Comparison of ENCODE assay signal across 2 cellular contexts in genomic region chr15:82999905-83000671, GRCh38.
TF ChIP-seq lines count a peak whose summit lies in the region.

No MANE protein-coding gene starts in this region.

TF ChIP-seq in GM23338, 12 proteins besides CTCF, POLR2A, EP300 and RAD21:
- TF ChIP-seq STAT1 (IDR thresholded peaks at IDR 0.05; ENCODE audit: unreplicated experiment) (no peak), POLR2AphosphoS5 (IDR thresholded peaks at IDR 0.05; ENCODE audit: low read depth) (no peak), ETS1 (IDR thresholded peaks at IDR 0.05) (no peak), ZNF462 (CRISPR knock-in tag; IDR thresholded peaks at IDR 0.05) (no peak), JUNB (IDR thresholded peaks at IDR 0.05; ENCODE audit: unreplicated experiment) (no peak), ZNF331 (CRISPR knock-in tag; IDR thresholded peaks at IDR 0.05; ENCODE audit: low read depth) (no peak), CREB1 (CRISPR knock-in tag; IDR thresholded peaks at IDR 0.05; ENCODE audit: low read depth) (no peak), NANOG (IDR thresholded peaks at IDR 0.05; ENCODE audit: borderline replicate concordance) (no peak), ZNF114 (CRISPR knock-in tag; IDR thresholded peaks at IDR 0.05) (no peak), EZH2phosphoT487 (IDR thresholded peaks at IDR 0.05; ENCODE audit: unreplicated experiment) (no peak), REST (IDR thresholded peaks at IDR 0.05; ENCODE audit: unreplicated experiment) (no peak), EZH2 (IDR thresholded peaks at IDR 0.05; ENCODE audit: low read depth, unreplicated experiment) (no peak)

TF ChIP-seq in H1, 55 proteins besides CTCF, POLR2A, EP300 and RAD21:
- TF ChIP-seq RNF2 (IDR thresholded peaks at IDR 0.05; ENCODE audit: borderline replicate concordance, low read depth, low read length, missing control alignments, poor library complexity, severe bottlenecking) = no peak
- no peak for TF ChIP-seq EZH2 (IDR thresholded peaks at IDR 0.05; ENCODE audit: low read depth, low read length, severe bottlenecking)
- TF ChIP-seq TEAD4 (IDR thresholded peaks at IDR 0.05; ENCODE audit: low read depth, low read length) = no peak
- no peak for TF ChIP-seq E2F6 (IDR thresholded peaks at IDR 0.05)
- no peak for TF ChIP-seq KDM5A (IDR thresholded peaks at IDR 0.05; ENCODE audit: low read length)
- no peak for TF ChIP-seq CHD7 (IDR thresholded peaks at IDR 0.05; ENCODE audit: insufficient replicate concordance, low read length)
- TF ChIP-seq TAF1 (IDR thresholded peaks at IDR 0.05; ENCODE audit: low read depth, low read length) = no peak
- no peak for TF ChIP-seq KDM1A (IDR thresholded peaks at IDR 0.05; ENCODE audit: borderline replicate concordance, low read length)
- no peak for TF ChIP-seq CTBP2 (IDR thresholded peaks at IDR 0.05; ENCODE audit: borderline replicate concordance, insufficient read depth, insufficient read length, low read length)
- no peak for TF ChIP-seq SP1 (IDR thresholded peaks at IDR 0.05; ENCODE audit: low read depth, low read length)
- TF ChIP-seq PHF8 (conservative IDR thresholded peaks at IDR 0.05; ENCODE audit: low read depth, low read length) = no peak
- no peak for TF ChIP-seq MAX (IDR thresholded peaks at IDR 0.05)
- no peak for TF ChIP-seq CEBPB (IDR thresholded peaks at IDR 0.05; ENCODE audit: low read depth, low read length)
- TF ChIP-seq ASH2L (IDR thresholded peaks at IDR 0.05; ENCODE audit: low read length) = no peak
- TF ChIP-seq EGR1 (IDR thresholded peaks at IDR 0.05; ENCODE audit: borderline replicate concordance, low read depth, low read length) = no peak
- TF ChIP-seq SAP30 (IDR thresholded peaks at IDR 0.05; ENCODE audit: insufficient read depth, insufficient replicate concordance, low read length) = no peak
- no peak for TF ChIP-seq BCL11A (IDR thresholded peaks at IDR 0.05; ENCODE audit: low read depth in 2 of 2, low read length in 2 of 2)
- TF ChIP-seq POU5F1 (IDR thresholded peaks at IDR 0.05; ENCODE audit: low read depth, low read length) = no peak
